In genomic region chr22:46586123-46586519, GRCh38 we compare ENCODE assay signal across 28 cellular contexts. TPM values are rescaled to one million over a fixed set of nuclear protein-coding genes. Genes with fewer than 3 reads are reported as not detected.
DNase-seq lines count a peak whose midpoint lies in the region; TF ChIP-seq lines count a peak whose summit lies in the region.
"Had no signal": no experiment of that assay in that cellular context is flagged by ENCODE, and none has a peak within 500 bp of the region (broad histone marks: within the 10 kb centered on the region; RNA-seq: fewer than 3 reads in every experiment).

No MANE protein-coding gene starts in this region.

- H3K9me2 ChIP-seq in DOHH2 (replicated peaks; ENCODE audit: control insufficient read depth, low read length): no peaks in the 10 kb centered on the region

- H2AFZ ChIP-seq in osteoblast (ENCODE audit: low read length): no peak overlapping the region

- no peak overlapping the region for H3K27ac Mint-ChIP-seq in type B pancreatic cell
- H3K27ac Mint-ChIP-seq: HFFc6 had no signal

- no peaks in the 10 kb centered on the region for H3K36me3 ChIP-seq in DOHH2 (ENCODE audit: control insufficient read depth, low read length)
- peaks cover 5% of the 10 kb centered on the region; the same call in 1 of the 2 replicates for H3K36me3 ChIP-seq in KOPT-K1 (ENCODE audit: insufficient read depth, low read length)
- H3K36me3 ChIP-seq in osteoblast (ENCODE audit: insufficient read depth, low read length): no peaks in the 10 kb centered on the region
- H3K36me3 ChIP-seq: breast epithelium, pancreas had no signal

- peaks cover 64% of the 10 kb centered on the region for H3K79me2 ChIP-seq in DOHH2 (ENCODE audit: control insufficient read depth, low read length)
- H3K79me2 ChIP-seq in osteoblast (ENCODE audit: insufficient read depth, low read length): peaks cover 27% of the 10 kb centered on the region

- peaks cover 5% of the 10 kb centered on the region for H3K36me3 Mint-ChIP-seq in type B pancreatic cell
- H3K36me3 Mint-ChIP-seq: naive thymus-derived CD8-positive, alpha-beta T cell had no signal

- peaks cover 28% of the 10 kb centered on the region for H3K4me1 Mint-ChIP-seq in type B pancreatic cell (ENCODE audit: unreplicated experiment)

- DNase-seq in iPS-NIHi11 (ENCODE audit: low spot score): peak; percentile 74
- DNase-seq in osteoblast (ENCODE audit: insufficient read length, low spot score, missing footprints): peak; percentile 65
- no peak for DNase-seq in stimulated activated CD4-positive, alpha-beta T cell treated with anti-CD3 and anti-CD28 coated beads, Interleukin-2, amount 100 ng/mL, for 48 hours
- DNase-seq in type B pancreatic cell (ENCODE audit: extremely low spot score, unreplicated experiment): no peak
- DNase-seq in occipital lobe (lab: John Stamatoyannopoulos, UW): no peak
- DNase-seq in AG08395 (ENCODE audit: low spot score): no peak
- DNase-seq: activated CD4-positive, alpha-beta T cell treated with anti-CD3 and anti-CD28 coated beads, Interleukin-2, amount 50 U/mL, for 1 hour; activated naive CD4-positive, alpha-beta T cell treated with anti-CD3 and anti-CD28 coated beads, Interleukin-2, amount 50 U/mL, for 16 hours; amniotic stem cell; Calu3; effector CD8-positive, alpha-beta T cell; erythroblast; glutamatergic neuron; HFFc6; naive thymus-derived CD8-positive, alpha-beta T cell; NCI-H1092; NCI-H1694 treated with DMSO at 0.1 percent for 48 hours; NCI-H2171 treated with DMSO at 0.1 percent for 48 hours; NCI-H524; retina; SHP77 treated with DMSO at 0.1 percent for 48 hours; substantia nigra; SW 1271; T1000 had no signal

- peaks cover 9% of the 10 kb centered on the region; the same call in 1 of the 2 replicates for H3F3A ChIP-seq in DOHH2 (ENCODE audit: control insufficient read depth, insufficient read depth)

- no peak overlapping the region for H3K4me3 Mint-ChIP-seq in type B pancreatic cell
- H3K4me3 Mint-ChIP-seq: HFFc6 had no signal

- H3K27me3 ChIP-seq in DOHH2 (ENCODE audit: control insufficient read depth, low read length): no peaks in the 10 kb centered on the region
- no peaks in the 10 kb centered on the region for H3K27me3 ChIP-seq in osteoblast (ENCODE audit: insufficient read depth, low read length)
- H3K27me3 ChIP-seq: breast epithelium, pancreas had no signal

- H3K27ac ChIP-seq in DOHH2 (ENCODE audit: low read depth, low read length) (peak overlapping the region; percentile 93), KOPT-K1 (ENCODE audit: low read depth, low read length, poor library complexity, severe bottlenecking) (peak overlapping the region; percentile 88), osteoblast (ENCODE audit: low read depth, low read length) (no peak overlapping the region)
- H3K27ac ChIP-seq: breast epithelium, pancreas had no signal

- no peaks in the 10 kb centered on the region for H3K9me3 Mint-ChIP-seq in type B pancreatic cell
- H3K9me3 Mint-ChIP-seq: HFFc6; naive thymus-derived CD8-positive, alpha-beta T cell had no signal

- no peaks in the 10 kb centered on the region for H4K20me1 ChIP-seq in DOHH2 (ENCODE audit: control insufficient read depth, insufficient read depth, low read depth, low read length)
- peaks cover 47% of the 10 kb centered on the region for H4K20me1 ChIP-seq in osteoblast (ENCODE audit: insufficient read depth, low read length)

- no peak for TF ChIP-seq CTCF in DOHH2 (IDR thresholded peaks at IDR 0.05; ENCODE audit: low read depth, low read length, poor library complexity, severe bottlenecking)
- no peak for TF ChIP-seq CTCF in osteoblast (IDR thresholded peaks at IDR 0.05; ENCODE audit: extremely low read depth, low read depth, low read length)
- no peak for TF ChIP-seq CTCF in type B pancreatic cell (conservative IDR thresholded peaks at IDR 0.05)

- H3K4me2 ChIP-seq in DOHH2 (ENCODE audit: low read length) (peak overlapping the region; percentile 100), osteoblast (ENCODE audit: insufficient read depth, low read length) (no peak overlapping the region)

- H3K27me3 Mint-ChIP-seq in type B pancreatic cell: no peaks in the 10 kb centered on the region

- H3K4me3 ChIP-seq in DOHH2 (ENCODE audit: low read length) (no peak overlapping the region; the same call in 1 of the 2 replicates), osteoblast (ENCODE audit: insufficient read depth, low read length) (no peak overlapping the region)
- H3K4me3 ChIP-seq: breast epithelium, pancreas had no signal

- H3K9me3 ChIP-seq in DOHH2 (ENCODE audit: control insufficient read depth, insufficient read depth, low read length) (no peaks in the 10 kb centered on the region), KOPT-K1 (ENCODE audit: insufficient read depth, low read length, poor library complexity, severe bottlenecking) (no peaks in the 10 kb centered on the region), osteoblast (ENCODE audit: low read depth, low read length) (no peaks in the 10 kb centered on the region)
- H3K9me3 ChIP-seq: breast epithelium, pancreas had no signal

- peaks cover 82% of the 10 kb centered on the region for H3K4me1 ChIP-seq in DOHH2 (ENCODE audit: control insufficient read depth, low read length)
- H3K4me1 ChIP-seq in osteoblast (ENCODE audit: insufficient read depth, low read length): no peaks in the 10 kb centered on the region
- H3K4me1 ChIP-seq: breast epithelium had no signal

RNA-seq across cellular contexts. Expression of gene GRAMD4, which starts 34.1 kb away (rescaled TPM):
- total RNA-seq in osteoblast: 16.8 and 17.0 TPM in 2 replicates
- total RNA-seq in type B pancreatic cell (ENCODE audit: low replicate concordance): 56.4 and 80.9 TPM in 2 replicates
- total RNA-seq in occipital lobe: 55.8 TPM

RNA-seq across cellular contexts. Expression of gene CELSR1, which starts 48.7 kb away (rescaled TPM):
- total RNA-seq in osteoblast: 2.7 and 3.6 TPM in 2 replicates
- total RNA-seq in type B pancreatic cell (ENCODE audit: low replicate concordance): 27.8 and 67.1 TPM in 2 replicates
- 4.1 TPM for total RNA-seq in occipital lobe

Comparison
In these comparisons a context has a peak if more than half of its experiments do, and no peak if none do; other contexts are left out.
1. DNase-seq: peak in iPS-NIHi11 (single experiment) and osteoblast (single experiment); none in stimulated activated CD4-positive, alpha-beta T cell treated with anti-CD3 and anti-CD28 coated beads, Interleukin-2, amount 100 ng/mL, for 48 hours (0 of 2), type B pancreatic cell (single experiment), occipital lobe (single experiment) and AG08395 (single experiment).